ENCODE assay signal across 8 cellular contexts in the genomic region with DNA sequence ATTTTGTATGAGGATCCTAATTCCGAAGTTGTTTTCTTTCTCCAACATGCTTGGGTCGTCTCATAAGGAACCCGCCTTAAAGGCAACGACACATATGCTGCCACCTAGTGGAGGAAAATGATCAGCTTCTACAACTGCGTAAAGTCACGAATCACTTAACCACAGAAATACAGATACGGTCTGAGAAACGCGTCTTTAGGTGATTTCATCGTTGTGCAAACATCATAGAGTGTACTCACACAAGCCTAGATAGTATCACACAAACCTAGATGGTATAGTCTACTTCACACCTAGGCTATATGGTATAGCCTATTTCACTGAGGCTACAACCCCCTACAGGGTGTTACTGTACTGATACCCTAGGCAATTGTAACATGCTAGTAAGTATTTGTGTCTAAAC. TPM values are rescaled to one million over a fixed set of nuclear protein-coding genes. Genes with fewer than 3 reads are reported as not detected.
DNase-seq lines count a peak whose midpoint lies in the region; ATAC-seq and TF ChIP-seq lines count a peak whose summit lies in the region.

No MANE protein-coding gene starts in this region.

- peaks cover 71% of the 10 kb centered on the region for H3K4me1 Mint-ChIP-seq in T-helper 1 cell treated with Interleukin-12 subunit alpha and Interleukin-12 subunit beta and Interleukin-4 antibody, amounts not matched to agents 30 μg/mL and 1 μg/mL, for 36 hours (ENCODE audit: low read depth)

- BruUV-seq in HCT116 (replicated peaks; lab: Mats Ljungman, UMichigan) (no TSS peak), mammary epithelial cell (replicated peaks; lab: Mats Ljungman, UMichigan) (no TSS peak)

- no peaks in the 10 kb centered on the region for H3K9me3 Mint-ChIP-seq in T-helper 1 cell treated with Interleukin-12 subunit alpha and Interleukin-12 subunit beta and Interleukin-4 antibody, amounts not matched to agents 30 μg/mL and 1 μg/mL, for 36 hours

- TF ChIP-seq CTCF in HCT116 (IDR thresholded peaks at IDR 0.05 in 2 of 3, conservative IDR thresholded peaks at IDR 0.05 in 1 of 3; ENCODE audit: borderline replicate concordance in 1 of 3, insufficient read depth in 1 of 3, low read depth in 2 of 3, low read length in 2 of 3) (peak; percentile 81 to 95 (median 92)), mammary epithelial cell (conservative IDR thresholded peaks at IDR 0.05 in 1 of 2, IDR thresholded peaks at IDR 0.05 in 1 of 2; ENCODE audit: extremely low read depth in 1 of 2, insufficient read depth in 1 of 2, low read depth in 1 of 2, low read length in 2 of 2) (peak; percentile 91 to 92), kidney epithelial cell (IDR thresholded peaks at IDR 0.05; ENCODE audit: insufficient read depth, low read length, poor library complexity, severe bottlenecking) (peak; percentile 80)

- H3K36me3 Mint-ChIP-seq in T-helper 1 cell treated with Interleukin-12 subunit alpha and Interleukin-12 subunit beta and Interleukin-4 antibody, amounts not matched to agents 30 μg/mL and 1 μg/mL, for 36 hours (ENCODE audit: low read depth) = peaks cover 7% of the 10 kb centered on the region

- RAD21 ChIA-PET in HCT116 (lab: Charles Lee; ENCODE audit: low non-redundant PET in 1 of 2, low total read pairs in 2 of 2, uncharacterized antibody in 2 of 2, unreplicated experiment in 2 of 2) = no interaction called here

- no peak for TF ChIP-seq POLR2A in HCT116 (IDR thresholded peaks at IDR 0.05; ENCODE audit: borderline replicate concordance, extremely low read depth, insufficient read depth, insufficient read length)

- POLR2A ChIA-PET in HCT116 (lab: Charles Lee) = interaction anchor here (0.7 kb wide), 1 partner anchor 26 kb away, joined by 3 read pairs; no protein-coding TSS in a partner anchor

- H3K9me2 ChIP-seq in HCT116 (ENCODE audit: insufficient read depth) = no peaks in the 10 kb centered on the region

- peak; percentile 83 for TF ChIP-seq RAD21 in HCT116 (IDR thresholded peaks at IDR 0.05; ENCODE audit: low read depth)

- CTCF ChIA-PET in HCT116 (lab: Charles Lee) = interaction anchor here (0.6 to 4.6 kb wide), 8 partner anchors 8 to 120 kb away, joined by 3 to 33 read pairs (median 4); no protein-coding TSS in a partner anchor
- CTCF ChIA-PET in mammary epithelial cell (lab: Charles Lee; ENCODE audit: low non-redundant PET) = interaction anchor here (1.0 kb wide), 1 partner anchor 70 kb away, joined by 5 read pairs; no protein-coding TSS in a partner anchor

- H3K27ac ChIP-seq in HCT116 (ENCODE audit: low read depth, low read length) (no peak overlapping the region), mammary epithelial cell (ENCODE audit: insufficient read depth, low read depth, low read length) (no peak overlapping the region)

- in situ Hi-C loops in mammary epithelial cell (cut with MboI; ENCODE audit: low sequenced_read_pairs in 2 of 2) = no loop called here

- ATAC-seq in HCT116 = peak; percentile 93

- peak overlapping the region; percentile 3 for H3K4me3 Mint-ChIP-seq in T-helper 1 cell treated with Interleukin-12 subunit alpha and Interleukin-12 subunit beta and Interleukin-4 antibody, amounts not matched to agents 30 μg/mL and 1 μg/mL, for 36 hours

- H3K9ac ChIP-seq in HCT116 (ENCODE audit: low read length) = no peak overlapping the region
- no peak overlapping the region for H3K9ac ChIP-seq in mammary epithelial cell (ENCODE audit: insufficient read depth, low read length)

- no peaks in the 10 kb centered on the region for H3K27me3 ChIP-seq in HCT116 (ENCODE audit: insufficient read depth, low read length)
- H3K27me3 ChIP-seq in mammary epithelial cell (ENCODE audit: insufficient read depth, low read length) = no peaks in the 10 kb centered on the region
- no peaks in the 10 kb centered on the region for H3K27me3 ChIP-seq in kidney epithelial cell (ENCODE audit: control insufficient read depth, insufficient read depth, low read length)

- 1% methylated on average over 10 of the region's 10 CpGs for WGBS in mammary epithelial cell (ENCODE audit: low coverage, missing lambda C conversion rate)

- H2AFZ ChIP-seq in HCT116 (ENCODE audit: low read depth, low read length, poor library complexity, severe bottlenecking) (peak overlapping the region; percentile 59), mammary epithelial cell (ENCODE audit: low read depth, low read length) (peak overlapping the region; percentile 26)

- H3K9me3 ChIP-seq in HCT116 (ENCODE audit: control insufficient read depth in 1 of 2, insufficient read depth in 1 of 2, low read depth in 1 of 2, low read length in 2 of 2) = no peaks in the 10 kb centered on the region
- no peaks in the 10 kb centered on the region for H3K9me3 ChIP-seq in mammary epithelial cell (replicated peaks; ENCODE audit: insufficient read depth, low read length)

- H3K4me3 ChIP-seq in HCT116 (replicated peaks in 1 of 2; ENCODE audit: low read depth in 1 of 2, low read length in 2 of 2) (no peak overlapping the region; a peak in 1 of 4 replicates), mammary epithelial cell (replicated peaks in 1 of 3; ENCODE audit: insufficient read depth in 1 of 3, low read depth in 2 of 3, low read length in 3 of 3) (no peak overlapping the region), kidney epithelial cell (ENCODE audit: low read depth, low read length) (no peak overlapping the region)

- DNase-seq in ELF-1 (ENCODE audit: low read depth, low spot score) (peak; percentile 63), HCT116 (ENCODE audit: low read depth, low spot score) (peak; percentile 89), NCI-H1694 treated with DMSO at 0.1 percent for 48 hours (lab: John Stamatoyannopoulos, UW) (peak; percentile 86), mammary epithelial cell (peak; percentile 85), kidney epithelial cell (ENCODE audit: low read depth) (peak; percentile 78), ecto neural progenitor cell (ENCODE audit: low spot score) (no peak)
- peak; percentile 32 to 52 for DNase-seq in stimulated activated CD4-positive, alpha-beta T cell treated with anti-CD3 and anti-CD28 coated beads, Interleukin-4, amount 100 ng/mL, for 48 hours (ENCODE audit: low read depth in 2 of 2)

- H3K79me2 ChIP-seq in HCT116 (ENCODE audit: insufficient read depth, low read length) (no peaks in the 10 kb centered on the region), mammary epithelial cell (ENCODE audit: insufficient read depth, low read length) (no peaks in the 10 kb centered on the region)

- H3K27ac Mint-ChIP-seq in T-helper 1 cell treated with Interleukin-12 subunit alpha and Interleukin-12 subunit beta and Interleukin-4 antibody, amounts not matched to agents 30 μg/mL and 1 μg/mL, for 36 hours = peak overlapping the region; percentile 87

- dilution Hi-C loops in mammary epithelial cell (cut with HindIII; ENCODE audit: low sequenced_read_pairs) = loop anchor here (5.0 kb wide), 3 partner anchors 50 to 105 kb away; a partner anchor contains a TSS

- peak overlapping the region; percentile 66 for H3K4me2 ChIP-seq in HCT116 (ENCODE audit: low read length)
- no peak overlapping the region for H3K4me2 ChIP-seq in mammary epithelial cell (ENCODE audit: insufficient read depth, low read depth, low read length)

- H3K36me3 ChIP-seq in HCT116 (ENCODE audit: control insufficient read depth in 1 of 2, insufficient read depth in 2 of 2, low read length in 2 of 2) (no peaks in the 10 kb centered on the region), mammary epithelial cell (ENCODE audit: insufficient read depth, low read length) (no peaks in the 10 kb centered on the region), kidney epithelial cell (ENCODE audit: control insufficient read depth, insufficient read depth, low read length) (no peaks in the 10 kb centered on the region)

- H3K4me1 ChIP-seq in HCT116 (ENCODE audit: control insufficient read depth in 1 of 2, insufficient read depth in 2 of 2, low read length in 2 of 2) = peaks cover 8 to 26% of the 10 kb centered on the region in 2 experiments
- peaks cover 29% of the 10 kb centered on the region for H3K4me1 ChIP-seq in mammary epithelial cell (ENCODE audit: insufficient read depth, low read length)

- intact Hi-C loops in HCT116 (cut with micrococcal nuclease) (loop anchor here (1.0 kb wide), 2 partner anchors 28 to 70 kb away; no protein-coding TSS in a partner anchor), mammary epithelial cell (cut with micrococcal nuclease) (loop anchor here (1.0 to 10.0 kb wide), 3 partner anchors 28 to 293 kb away; a partner anchor contains a TSS)

- H3K27me3 Mint-ChIP-seq in T-helper 1 cell treated with Interleukin-12 subunit alpha and Interleukin-12 subunit beta and Interleukin-4 antibody, amounts not matched to agents 30 μg/mL and 1 μg/mL, for 36 hours (ENCODE audit: low read depth) = peaks cover 2% of the 10 kb centered on the region

- H4K20me1 ChIP-seq in HCT116 (ENCODE audit: insufficient read depth) = no peaks in the 10 kb centered on the region
- H4K20me1 ChIP-seq in mammary epithelial cell (ENCODE audit: insufficient read depth, low read length) = no peaks in the 10 kb centered on the region

TF ChIP-seq in HCT116, 20 proteins besides CTCF, POLR2A, EP300 and RAD21:
- TF ChIP-seq CBX3 (IDR thresholded peaks at IDR 0.05; ENCODE audit: low read depth) = peak; percentile 56
- TF ChIP-seq FOSL1 (IDR thresholded peaks at IDR 0.05; ENCODE audit: low read depth) = 0 out of 2 replicates have a peak, but pooled peaks have one; percentile 12
- no peak for TF ChIP-seq YY1 (IDR thresholded peaks at IDR 0.05; ENCODE audit: extremely low read depth, insufficient replicate concordance, low read depth, low read length)
- no peak for TF ChIP-seq ZNF274 (IDR thresholded peaks at IDR 0.05; ENCODE audit: low read depth, low read length)
- TF ChIP-seq CEBPB (IDR thresholded peaks at IDR 0.05; ENCODE audit: low read depth) = 0 out of 2 replicates have a peak, but pooled peaks have one; percentile 24
- no peak for TF ChIP-seq SP1 (IDR thresholded peaks at IDR 0.05; ENCODE audit: low read depth)
- no peak for TF ChIP-seq EGR1 (IDR thresholded peaks at IDR 0.05; ENCODE audit: low read depth)

RNA-seq across cellular contexts. Expression of a gene that starts 13.1 kb away (rescaled TPM):
- total RNA-seq in HCT116 (2021; ENCODE audit: unreplicated experiment) (0.74 TPM), mammary epithelial cell (not detected), kidney epithelial cell (not detected in 2 replicates)
- polyA plus RNA-seq in HCT116 (2012) = 0.09 and 0.17 TPM in 2 replicates
- not detected for polyA plus RNA-seq in mammary epithelial cell
- not detected for polyA minus RNA-seq in mammary epithelial cell

RNA-seq across cellular contexts. Expression of a gene that starts 39.3 kb away (rescaled TPM):
- 13.3 TPM for total RNA-seq in HCT116 (2021; ENCODE audit: unreplicated experiment)
- 0.10 and 0.22 TPM in 2 replicates for polyA plus RNA-seq in HCT116 (2012)
- not detected for total RNA-seq in mammary epithelial cell
- not detected for polyA plus RNA-seq in mammary epithelial cell
- not detected for polyA minus RNA-seq in mammary epithelial cell
- total RNA-seq in kidney epithelial cell = not detected in 2 replicates

RNA-seq across cellular contexts. Expression of a gene that starts 46.5 kb away (rescaled TPM):
- 0.74 TPM for total RNA-seq in HCT116 (2021; ENCODE audit: unreplicated experiment)
- polyA plus RNA-seq in HCT116 (2012) = 0.21 and 0.30 TPM in 2 replicates
- not detected for total RNA-seq in mammary epithelial cell
- polyA plus RNA-seq in mammary epithelial cell = not detected
- not detected for polyA minus RNA-seq in mammary epithelial cell
- total RNA-seq in kidney epithelial cell = 0.41 and 1.0 TPM in 2 replicates

Comparison
In these comparisons a context has a peak if more than half of its experiments do, and no peak if none do; other contexts are left out.
1. RNA of a gene that starts 39.3 kb away (total RNA-seq): 13.3 TPM in HCT116 (single experiment); not detected in mammary epithelial cell and not detected in kidney epithelial cell; every median in the first group is over 10 times any median in the second.
2. Peak in every context shown above with its lines, with median percentiles within 50 percentile points of each other: CTCF ChIP-seq.